9 cellular contexts compared by ENCODE assay signal in genomic region chr2:28488083-28488482, GRCh38. TPM values are rescaled to one million over a fixed set of nuclear protein-coding genes. Genes with fewer than 3 reads are reported as not detected.
"Had no signal": no experiment of that assay in that cellular context is flagged by ENCODE, and none has a peak within 500 bp of the region (broad histone marks: within the 10 kb centered on the region; RNA-seq: fewer than 3 reads in every experiment).

No MANE protein-coding gene starts in this region.

- H3K4me1 Mint-ChIP-seq: IgD-negative memory B cell had no signal

- H3K27ac Mint-ChIP-seq: GM23338, H9, IgD-negative memory B cell had no signal

- H3K4me3 Mint-ChIP-seq: GM23338, H9, IgD-negative memory B cell had no signal

- ATAC-seq: GM23338 had no signal

- H3K9me3 Mint-ChIP-seq: GM23338, H9, IgD-negative memory B cell had no signal

- DNase-seq: H9, HCEC 1CT, KBM-7 had no signal

- FAIRE-seq: H1, H54, HTR-8/SVneo had no signal

- H3K36me3 Mint-ChIP-seq: IgD-negative memory B cell had no signal

- H2AFZ ChIP-seq: GM23338 had no signal

- H3K4me3 ChIP-seq: GM23338 had no signal

- H3K4me2 ChIP-seq: GM23338 had no signal

RNA-seq across cellular contexts. Expression of gene PLB1, which starts 7.8 kb away (rescaled TPM):
- total RNA-seq: H9, HT-29 had no signal
- polyA plus RNA-seq: IgD-negative memory B cell had no signal
